In genomic region chr18:42183746-42184145, GRCh38 we compare ENCODE assay signal across 14 cellular contexts.
DNase-seq lines count a peak whose midpoint lies in the region; ATAC-seq, FAIRE-seq and TF ChIP-seq lines count a peak whose summit lies in the region.
"Had no signal": no experiment of that assay in that cellular context is flagged by ENCODE, and none has a peak within 500 bp of the region (broad histone marks: within the 10 kb centered on the region; RNA-seq: fewer than 3 reads in every experiment).

No MANE protein-coding gene starts in this region.

- CTCF ChIA-PET in MCF 10A (lab: Yijun Ruan, JAX) (no interaction called here), SK-N-SH (lab: Yijun Ruan, JAX) (interaction anchor here (1.0 to 1.6 kb wide), 3 partner anchors 18 to 130 kb away, joined by 4 to 5 read pairs (median 4); no protein-coding TSS in a partner anchor)

- H3K4me3 ChIP-seq in breast epithelium: no peak overlapping the region
- no peak overlapping the region for H3K4me3 ChIP-seq in SK-N-SH (ENCODE audit: low read depth in 2 of 2, low read length in 1 of 2)
- H3K4me3 ChIP-seq in fibroblast of pulmonary artery (replicated peaks; ENCODE audit: low read depth, low read length): no peak overlapping the region
- no peak overlapping the region for H3K4me3 ChIP-seq in aorta (ENCODE audit: low read length in 2 of 2)
- H3K4me3 ChIP-seq: neural progenitor cell, Peyer's patch, upper lobe of right lung had no signal

- peaks cover 7% of the 10 kb centered on the region for H3F3A ChIP-seq in SK-N-SH (replicated peaks; ENCODE audit: insufficient read depth)

- no peak overlapping the region for H3K27ac Mint-ChIP-seq in MCF 10A (ENCODE audit: low read depth, unreplicated experiment)
- H3K27ac Mint-ChIP-seq: activated CD8-positive, alpha-beta T cell treated with anti-CD3 and anti-CD28 coated beads, Interleukin-2, amount 10 ng/mL, durations not matched to agents 7 days and 5 days; neural progenitor cell had no signal

- POLR2A ChIA-PET in MCF 10A (lab: Yijun Ruan, JAX) (no interaction called here), SK-N-SH (lab: Yijun Ruan, JAX) (no interaction called here)

- WGBS in SK-N-SH (ENCODE audit: low lambda C conversion rate): 29% methylated on average over 4 of the region's 4 CpGs
- WGBS in aorta, 2 donors: 45 to 63% methylated on average over 4 of the region's 4 CpGs

- no peak overlapping the region for H3K4me2 ChIP-seq in SK-N-SH
- H3K4me2 ChIP-seq: neural progenitor cell had no signal

- H2AFZ ChIP-seq in SK-N-SH (ENCODE audit: low read depth): no peak overlapping the region
- H2AFZ ChIP-seq: neural progenitor cell had no signal

- TF ChIP-seq RAD21 in SK-N-SH (IDR thresholded peaks at IDR 0.05; ENCODE audit: low read length): no peak

- no peak for FAIRE-seq in GM12891 (lab: Jason Lieb, UNC)

- H3K4me1 Mint-ChIP-seq in MCF 10A (ENCODE audit: insufficient read depth, unreplicated experiment): peaks cover 23% of the 10 kb centered on the region

- H3K36me3 Mint-ChIP-seq in MCF 10A (ENCODE audit: insufficient read depth, unreplicated experiment): no peaks in the 10 kb centered on the region
- H3K36me3 Mint-ChIP-seq: neural progenitor cell had no signal

- DNase-seq in MCF 10A (ENCODE audit: unreplicated experiment) (peak; percentile 79), breast epithelium (ENCODE audit: low spot score in 2 of 2) (no peak), SK-N-SH (no peak), fibroblast of pulmonary artery (ENCODE audit: low read depth) (peak; percentile 60), aorta (no peak), GM12891 (ENCODE audit: insufficient read length, low spot score) (no peak), NCI-H146 treated with DMSO at 0.1 percent for 48 hours (lab: John Stamatoyannopoulos, UW; ENCODE audit: unreplicated experiment) (no peak)
- DNase-seq: activated CD8-positive, alpha-beta T cell treated with anti-CD3 and anti-CD28 coated beads, Interleukin-2, amount 10 ng/mL, durations not matched to agents 7 days and 5 days; central memory CD4-positive, alpha-beta T cell; NCI-H1436 treated with DMSO at 0.1 percent for 48 hours; Peyer's patch; upper lobe of right lung had no signal

- intact Hi-C loops in MCF 10A (cut with micrococcal nuclease) (no loop called here), breast epithelium (cut with DNase I; ENCODE audit: low total_unique reads) (no loop called here), aorta (cut with DNase I) (no loop called here)

- TF ChIP-seq CTCF in MCF 10A (IDR thresholded peaks at IDR 0.05; ENCODE audit: unreplicated experiment): no peak
- TF ChIP-seq CTCF in breast epithelium (IDR thresholded peaks at IDR 0.05): no peak
- TF ChIP-seq CTCF in SK-N-SH (IDR thresholded peaks at IDR 0.05): no peak
- TF ChIP-seq CTCF in fibroblast of pulmonary artery (IDR thresholded peaks at IDR 0.05; ENCODE audit: low read length, missing control alignments): no peak

- H3K27ac ChIP-seq in breast epithelium (no peak overlapping the region), SK-N-SH (ENCODE audit: low read depth in 2 of 2, low read length in 1 of 2) (peak overlapping the region; percentile 58 to 75), aorta (ENCODE audit: low read depth in 1 of 2, low read length in 2 of 2) (no peak overlapping the region)
- H3K27ac ChIP-seq: neural progenitor cell, Peyer's patch, upper lobe of right lung had no signal

- H3K79me2 ChIP-seq in SK-N-SH (ENCODE audit: insufficient read depth): no peaks in the 10 kb centered on the region

- H3K9me3 Mint-ChIP-seq in MCF 10A (ENCODE audit: unreplicated experiment): no peaks in the 10 kb centered on the region

- H3K27me3 ChIP-seq in breast epithelium: no peaks in the 10 kb centered on the region
- H3K27me3 ChIP-seq in SK-N-SH (ENCODE audit: insufficient read depth): no peaks in the 10 kb centered on the region
- no peaks in the 10 kb centered on the region for H3K27me3 ChIP-seq in aorta (ENCODE audit: control insufficient read depth in 1 of 2, insufficient read depth in 2 of 2, low read length in 1 of 2)
- H3K27me3 ChIP-seq: neural progenitor cell, Peyer's patch, upper lobe of right lung had no signal

- no peak for TF ChIP-seq POLR2A in breast epithelium (IDR thresholded peaks at IDR 0.05)
- no peak for TF ChIP-seq POLR2A in GM12891 (IDR thresholded peaks at IDR 0.05; ENCODE audit: low read depth, low read length)

- BruUV-seq in MCF 10A (replicated peaks; lab: Mats Ljungman, UMichigan): no TSS peak

- ATAC-seq in aorta (ENCODE audit: low FRiP score) (peak; percentile 55), HG02870 (IDR thresholded peaks at IDR 0.05; ENCODE audit: unreplicated experiment) (no peak)
- ATAC-seq: activated CD8-positive, alpha-beta T cell treated with anti-CD3 and anti-CD28 coated beads, Interleukin-2, amount 10 ng/mL, durations not matched to agents 7 days and 5 days; upper lobe of right lung had no signal

- no peaks in the 10 kb centered on the region for H4K20me1 ChIP-seq in SK-N-SH (ENCODE audit: insufficient read depth)

- H3K9me3 ChIP-seq in breast epithelium: no peaks in the 10 kb centered on the region
- no peaks in the 10 kb centered on the region for H3K9me3 ChIP-seq in SK-N-SH
- H3K9me3 ChIP-seq in aorta (ENCODE audit: control insufficient read depth, low read length): peaks cover 1% of the 10 kb centered on the region
- H3K9me3 ChIP-seq: Peyer's patch, upper lobe of right lung had no signal

- no peak overlapping the region for H3K9ac ChIP-seq in SK-N-SH
- H3K9ac ChIP-seq: neural progenitor cell had no signal

- H3K27me3 Mint-ChIP-seq in MCF 10A (ENCODE audit: insufficient read depth, unreplicated experiment): no peaks in the 10 kb centered on the region

- H3K4me3 Mint-ChIP-seq in MCF 10A (ENCODE audit: unreplicated experiment): no peak overlapping the region
- H3K4me3 Mint-ChIP-seq: activated CD8-positive, alpha-beta T cell treated with anti-CD3 and anti-CD28 coated beads, Interleukin-2, amount 10 ng/mL, durations not matched to agents 7 days and 5 days; neural progenitor cell had no signal

- peak in 1 of 2 experiments; percentile 54; a peak in 1 of 4 replicates for TF ChIP-seq EP300 in SK-N-SH (IDR thresholded peaks at IDR 0.05; ENCODE audit: borderline replicate concordance in 1 of 2, low read depth in 1 of 2, low read length in 1 of 2)

- H3K36me3 ChIP-seq in breast epithelium (no peaks in the 10 kb centered on the region), SK-N-SH (replicated peaks in 1 of 2; ENCODE audit: control insufficient read depth in 1 of 2, insufficient read depth in 2 of 2, low read length in 1 of 2) (no peaks in the 10 kb centered on the region), aorta (ENCODE audit: control insufficient read depth in 1 of 2, insufficient read depth in 2 of 2, low read length in 1 of 2) (no peaks in the 10 kb centered on the region)
- H3K36me3 ChIP-seq: neural progenitor cell, Peyer's patch, upper lobe of right lung had no signal

- H3K4me1 ChIP-seq in breast epithelium (no peaks in the 10 kb centered on the region), SK-N-SH (ENCODE audit: control insufficient read depth in 1 of 2, insufficient read depth in 2 of 2, low read depth in 1 of 2, low read length in 1 of 2) (peaks cover 4 to 17% of the 10 kb centered on the region in 2 experiments; a peak in 2 of 4 replicates), aorta (ENCODE audit: control insufficient read depth in 1 of 2, insufficient read depth in 2 of 2, low read length in 2 of 2) (peaks cover 0 to 1% of the 10 kb centered on the region in 2 donors)
- H3K4me1 ChIP-seq: neural progenitor cell, Peyer's patch, upper lobe of right lung had no signal

- no peaks in the 10 kb centered on the region for H3K9me2 ChIP-seq in SK-N-SH

TF ChIP-seq in SK-N-SH, 30 proteins besides CTCF, POLR2A, EP300 and RAD21 (continues in another document):
- TF ChIP-seq PBX3 (IDR thresholded peaks at IDR 0.05) (peak; percentile 41; the same call in 1 of the 2 replicates), MAX (IDR thresholded peaks at IDR 0.05; ENCODE audit: low read depth) (no peak; the same call in 1 of the 2 replicates), GATA2 (CRISPR knock-in tag; IDR thresholded peaks at IDR 0.05) (no peak), EZH2phosphoT487 (IDR thresholded peaks at IDR 0.05; ENCODE audit: borderline replicate concordance, low read depth) (no peak), TCF12 (IDR thresholded peaks at IDR 0.05) (peak; percentile 65), JUND (IDR thresholded peaks at IDR 0.05) (peak; percentile 92), NRF1 (IDR thresholded peaks at IDR 0.05; ENCODE audit: low read depth, low read length) (no peak)

TF ChIP-seq in GM12891, 5 proteins besides CTCF, POLR2A, EP300 and RAD21:
- TF ChIP-seq POLR2AphosphoS5 (IDR thresholded peaks at IDR 0.05; ENCODE audit: low read depth, low read length) (no peak), SPI1 (IDR thresholded peaks at IDR 0.05; ENCODE audit: low read depth, low read length) (no peak), POU2F2 (IDR thresholded peaks at IDR 0.05; ENCODE audit: low read depth, low read length) (no peak), TAF1 (IDR thresholded peaks at IDR 0.05; ENCODE audit: low read depth, low read length) (no peak), PAX5 (IDR thresholded peaks at IDR 0.05; ENCODE audit: insufficient read depth, low read length, severe bottlenecking) (no peak)

Comparison
In these comparisons a context has a peak if more than half of its experiments do, and no peak if none do; other contexts are left out.
1. DNase-seq: peak in MCF 10A (single experiment) and fibroblast of pulmonary artery (single experiment); none in breast epithelium (0 of 2), SK-N-SH (single experiment), aorta (0 of 2), GM12891 (single experiment) and NCI-H146 treated with DMSO at 0.1 percent for 48 hours (single experiment).
2. H3K27ac ChIP-seq: peak in SK-N-SH (2 of 2); none in breast epithelium (0 of 2) and aorta (0 of 2).